ENCODE assay signal across 9 cellular contexts in genomic region chr10:97684866-97685394, GRCh38. TPM values are rescaled to one million over a fixed set of nuclear protein-coding genes. Genes with fewer than 3 reads are reported as not detected.
DNase-seq lines count a peak whose midpoint lies in the region; TF ChIP-seq lines count a peak whose summit lies in the region.
"Had no signal": no experiment of that assay in that cellular context is flagged by ENCODE, and none has a peak within 500 bp of the region (broad histone marks: within the 10 kb centered on the region; RNA-seq: fewer than 3 reads in every experiment).

No MANE protein-coding gene starts in this region.

- DNase-seq in BJ (ENCODE audit: low read depth) (no peak), PC-9 (peak in 1 of 2 experiments; percentile 40), fibroblast of gingiva (ENCODE audit: low read depth) (peak; percentile 55), trophoblast cell (no peak), hepatic stellate cell (ENCODE audit: low spot score) (no peak), HUDEP-2 (lab: John Stamatoyannopoulos, UW; ENCODE audit: unreplicated experiment in 76 of 76) (no peak)
- DNase-seq in stimulated activated CD4-positive, alpha-beta T cell treated with anti-CD3 and anti-CD28 coated beads, Interleukin-4, amount 100 ng/mL, for 4 hours = no peak
- DNase-seq in activated CD4-positive, alpha-beta T cell treated with anti-CD3 and anti-CD28 coated beads, Interleukin-2, amount 50 U/mL, for 48 hours = no peak
- DNase-seq: activated CD8-positive, alpha-beta memory T cell treated with anti-CD3 and anti-CD28 coated beads for 24 hours had no signal

- no peak overlapping the region for H3K23ac ChIP-seq in trophoblast cell (ENCODE audit: low read length)

- H3K9me2 ChIP-seq in PC-9 (ENCODE audit: insufficient read depth) = no peaks in the 10 kb centered on the region

- POLR2A ChIA-PET in BJ (lab: Charles Lee) (interaction anchor here (0.6 kb wide), 2 partner anchors 43 to 562 kb away, joined by 5 to 9 read pairs; no protein-coding TSS in a partner anchor), PC-9 (lab: Charles Lee; ENCODE audit: unreplicated experiment) (no interaction called here)

- H3K4me2 ChIP-seq in PC-9 (peak overlapping the region; percentile 84), trophoblast cell (ENCODE audit: low read length) (peak overlapping the region; percentile 7)

- H2AFZ ChIP-seq in PC-9 (no peak overlapping the region), trophoblast cell (ENCODE audit: insufficient read depth, low read length, poor library complexity) (no peak overlapping the region)

- H3K18ac ChIP-seq in trophoblast cell (ENCODE audit: low read length) = no peak overlapping the region

- H4K20me1 ChIP-seq in PC-9 (ENCODE audit: insufficient read depth) = no peaks in the 10 kb centered on the region

- H3K27me3 ChIP-seq in BJ (ENCODE audit: control insufficient read depth, insufficient read depth, low read length) = no peaks in the 10 kb centered on the region
- H3K27me3 ChIP-seq in PC-9 (ENCODE audit: insufficient read depth, low read depth) = no peaks in the 10 kb centered on the region
- H3K27me3 ChIP-seq in trophoblast cell (ENCODE audit: insufficient read depth, low read length) = no peaks in the 10 kb centered on the region

- H3K27ac ChIP-seq in PC-9 (peak overlapping the region; percentile 63), trophoblast cell (ENCODE audit: low read depth, low read length) (no peak overlapping the region)

- H2BK5ac ChIP-seq in trophoblast cell (ENCODE audit: low read depth, low read length, poor library complexity) = no peak overlapping the region

- H2AK5ac ChIP-seq in trophoblast cell (ENCODE audit: low read length) = no peak overlapping the region

- no peak overlapping the region for H2BK12ac ChIP-seq in trophoblast cell (ENCODE audit: low read length)

- H3F3A ChIP-seq in PC-9 (ENCODE audit: insufficient read depth, low read depth) = peaks cover 44% of the 10 kb centered on the region

- no peak overlapping the region for H4K8ac ChIP-seq in trophoblast cell (ENCODE audit: low read depth, low read length)

- H3K4me3 ChIP-seq in BJ (ENCODE audit: low read depth, low read length) = peak overlapping the region; percentile 76
- H3K4me3 ChIP-seq in PC-9 = peak overlapping the region; percentile 81; the same call in 1 of the 2 replicates
- no peak overlapping the region for H3K4me3 ChIP-seq in trophoblast cell (ENCODE audit: low read depth, low read length)

- H3K14ac ChIP-seq in trophoblast cell (ENCODE audit: low read length) = no peak overlapping the region

- WGBS in trophoblast cell (ENCODE audit: extremely low coverage, insufficient coverage, insufficient read length) = no CpG with 5 or more reads among the region's 5 CpGs

- BruUV-seq in PC-9 (replicated peaks; lab: Mats Ljungman, UMichigan) = no TSS peak

- H3K9ac ChIP-seq in trophoblast cell (ENCODE audit: low read length) = no peak overlapping the region

- H3K4ac ChIP-seq in trophoblast cell (ENCODE audit: low read depth, low read length) = no peak overlapping the region

- H3K4me1 ChIP-seq in PC-9 (replicated peaks; ENCODE audit: insufficient read depth) (peaks cover 48% of the 10 kb centered on the region), trophoblast cell (ENCODE audit: control insufficient read depth in 1 of 2, insufficient read depth in 2 of 2, low read length in 2 of 2) (peaks cover 16 to 19% of the 10 kb centered on the region in 2 experiments)

- no peak overlapping the region for H2BK120ac ChIP-seq in trophoblast cell (ENCODE audit: insufficient read depth, low read length, poor library complexity)

- intact Hi-C loops in PC-9 (cut with micrococcal nuclease; ENCODE audit: unreplicated experiment) = loop anchor here (10.0 kb wide), 1 partner anchor 200 kb away; no protein-coding TSS in a partner anchor

- H3K36me3 ChIP-seq in BJ (ENCODE audit: control insufficient read depth, insufficient read depth, low read length) (no peaks in the 10 kb centered on the region), PC-9 (ENCODE audit: low read depth) (no peaks in the 10 kb centered on the region), trophoblast cell (ENCODE audit: control insufficient read depth in 1 of 2, insufficient read depth in 2 of 2, low read length in 2 of 2) (no peaks in the 10 kb centered on the region)

- TF ChIP-seq CTCF in BJ (IDR thresholded peaks at IDR 0.05; ENCODE audit: insufficient read depth, low read depth, low read length) (no peak), PC-9 (conservative IDR thresholded peaks at IDR 0.05) (no peak)

- H3K9me3 ChIP-seq in PC-9 (ENCODE audit: insufficient read depth, low read depth) (no peaks in the 10 kb centered on the region), trophoblast cell (ENCODE audit: insufficient read depth, low read depth, low read length) (no peaks in the 10 kb centered on the region)

- peaks cover 60% of the 10 kb centered on the region for H3K79me2 ChIP-seq in PC-9 (ENCODE audit: low read depth)
- H3K79me2 ChIP-seq in trophoblast cell (ENCODE audit: control insufficient read depth, insufficient read depth, low read length, poor library complexity) = peaks cover 5% of the 10 kb centered on the region

- CTCF ChIA-PET in BJ (lab: Yijun Ruan, JAX) = interaction anchor here (2.3 to 7.8 kb wide), 2 partner anchors 9 to 12 kb away, joined by 8 to 62 read pairs; no protein-coding TSS in a partner anchor
- CTCF ChIA-PET in PC-9 (lab: Charles Lee) = no interaction called here

- H3K79me1 ChIP-seq in trophoblast cell (ENCODE audit: low read length) = peaks cover 12% of the 10 kb centered on the region

- H4K12ac ChIP-seq in trophoblast cell (ENCODE audit: low read depth, low read length) = no peak overlapping the region

- H4K91ac ChIP-seq in trophoblast cell (ENCODE audit: low read depth, low read length) = no peak overlapping the region

RNA-seq across cellular contexts. Expression of gene AVPI1, which starts 2.1 kb away (rescaled TPM):
- 32.4 and 32.7 TPM in 2 replicates for polyA plus RNA-seq in BJ (2011; rRNA removed)
- polyA minus RNA-seq in BJ (2011; rRNA and poly(A)+ RNA removed) = 12.8 and 22.2 TPM in 2 replicates
- total RNA-seq in PC-9 (2021) = 20.5 and 22.4 TPM in 2 replicates
- polyA plus RNA-seq in trophoblast cell (2013) = 21.5 and 23.7 TPM in 2 replicates

RNA-seq across cellular contexts. Expression of gene MARVELD1, which starts 28.6 kb away (rescaled TPM):
- polyA plus RNA-seq in BJ (2011; rRNA removed) = 63.9 and 79.4 TPM in 2 replicates
- polyA minus RNA-seq in BJ (2011; rRNA and poly(A)+ RNA removed) = 39.7 and 44.7 TPM in 2 replicates
- total RNA-seq in PC-9 (2021) = 33.1 and 40.1 TPM in 2 replicates
- polyA plus RNA-seq in trophoblast cell (2013) = 29.2 and 29.4 TPM in 2 replicates

RNA-seq across cellular contexts. Expression of gene PI4K2A, which starts 44.5 kb away (rescaled TPM):
- polyA plus RNA-seq in BJ (2011; rRNA removed) = 29.3 and 34.6 TPM in 2 replicates
- polyA minus RNA-seq in BJ (2011; rRNA and poly(A)+ RNA removed) = 13.1 and 18.1 TPM in 2 replicates
- total RNA-seq in PC-9 (2021) = 16.0 and 20.3 TPM in 2 replicates
- 15.6 and 16.1 TPM in 2 replicates for polyA plus RNA-seq in trophoblast cell (2013)

RNA-seq across cellular contexts. Expression of gene MORN4, which starts 51.6 kb away (rescaled TPM):
- 13.8 and 16.4 TPM in 2 replicates for polyA plus RNA-seq in BJ (2011; rRNA removed)
- 2.7 and 3.4 TPM in 2 replicates for polyA minus RNA-seq in BJ (2011; rRNA and poly(A)+ RNA removed)
- total RNA-seq in PC-9 (2021) = 10.0 and 10.6 TPM in 2 replicates
- polyA plus RNA-seq in trophoblast cell (2013) = 4.4 and 4.7 TPM in 2 replicates

RNA-seq across cellular contexts. Expression of gene ZFYVE27, which starts 52.0 kb away (rescaled TPM):
- 16.1 and 22.9 TPM in 2 replicates for polyA plus RNA-seq in BJ (2011; rRNA removed)
- polyA minus RNA-seq in BJ (2011; rRNA and poly(A)+ RNA removed) = 9.2 and 13.4 TPM in 2 replicates
- total RNA-seq in PC-9 (2021) = 21.6 and 24.7 TPM in 2 replicates
- 10.8 and 12.1 TPM in 2 replicates for polyA plus RNA-seq in trophoblast cell (2013)
